ENCODE assay signal across 17 cellular contexts in the genomic region with DNA sequence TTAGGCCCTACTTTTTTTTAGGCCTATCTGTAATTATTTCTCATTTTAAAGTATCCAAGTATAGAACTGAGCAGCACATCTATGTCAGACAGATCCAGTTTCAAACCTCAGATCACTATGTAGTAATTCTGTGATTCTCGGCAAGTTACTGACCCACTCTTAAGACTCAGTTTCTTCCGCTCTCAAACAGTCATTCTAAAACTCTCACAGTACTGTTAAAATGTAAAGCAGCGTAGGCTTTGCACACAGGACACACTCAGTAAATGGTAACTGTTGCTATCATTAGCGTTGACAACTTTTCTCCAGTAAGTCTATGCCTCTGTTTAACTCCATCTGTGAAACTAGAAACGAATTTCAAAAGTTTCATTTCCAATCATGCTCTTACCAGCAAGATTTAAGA.
"Had no signal": no experiment of that assay in that cellular context is flagged by ENCODE, and none has a peak within 500 bp of the region (broad histone marks: within the 10 kb centered on the region; RNA-seq: fewer than 3 reads in every experiment).

No MANE protein-coding gene starts in this region.

- DNase-seq: activated CD8-positive, alpha-beta memory T cell treated with anti-CD3 and anti-CD28 coated beads, Interleukin-2, amount 50 U/mL, for 48 hours; activated CD8-positive, alpha-beta T cell treated with anti-CD3 and anti-CD28 coated beads for 36 hours; activated effector memory CD4-positive, alpha-beta T cell treated with Interleukin-2 at 50 U/mL for 16 hours; activated naive CD8-positive, alpha-beta T cell treated with anti-CD3 and anti-CD28 coated beads, Interleukin-2, amount 10 ng/mL, durations not matched to agents 7 days and 5 days; aorta; cortex of kidney; effector CD4-positive, alpha-beta T cell; esophagus squamous epithelium; hippocampal formation; kidney; left ventricle myocardium inferior; occipital lobe; stimulated activated CD4-positive, alpha-beta T cell treated with anti-CD3 and anti-CD28 coated beads, Interleukin-2, amount 100 ng/mL, for 48 hours; stimulated activated naive CD4-positive, alpha-beta T cell; transverse colon had no signal

- H3K27me3 Mint-ChIP-seq: activated CD8-positive, alpha-beta T cell treated with anti-CD3 and anti-CD28 coated beads for 36 hours; activated naive CD8-positive, alpha-beta T cell treated with anti-CD3 and anti-CD28 coated beads, Interleukin-2, amount 10 ng/mL, durations not matched to agents 7 days and 5 days had no signal

- H3K4me1 Mint-ChIP-seq: WTC11 had no signal

- ATAC-seq: activated CD8-positive, alpha-beta T cell treated with anti-CD3 and anti-CD28 coated beads for 36 hours; WTC11 had no signal

- H3K9me3 Mint-ChIP-seq: activated CD8-positive, alpha-beta T cell treated with anti-CD3 and anti-CD28 coated beads for 36 hours; nephron had no signal

- H3K4me3 Mint-ChIP-seq: activated CD8-positive, alpha-beta T cell treated with anti-CD3 and anti-CD28 coated beads for 36 hours; activated naive CD8-positive, alpha-beta T cell treated with anti-CD3 and anti-CD28 coated beads, Interleukin-2, amount 10 ng/mL, durations not matched to agents 7 days and 5 days; nephron; WTC11 had no signal

- H3K27ac Mint-ChIP-seq: activated CD8-positive, alpha-beta T cell treated with anti-CD3 and anti-CD28 coated beads for 36 hours; activated naive CD8-positive, alpha-beta T cell treated with anti-CD3 and anti-CD28 coated beads, Interleukin-2, amount 10 ng/mL, durations not matched to agents 7 days and 5 days; WTC11 had no signal

- FAIRE-seq: kidney had no signal
